ENCODE assay signal across 29 cellular contexts in the genomic region with DNA sequence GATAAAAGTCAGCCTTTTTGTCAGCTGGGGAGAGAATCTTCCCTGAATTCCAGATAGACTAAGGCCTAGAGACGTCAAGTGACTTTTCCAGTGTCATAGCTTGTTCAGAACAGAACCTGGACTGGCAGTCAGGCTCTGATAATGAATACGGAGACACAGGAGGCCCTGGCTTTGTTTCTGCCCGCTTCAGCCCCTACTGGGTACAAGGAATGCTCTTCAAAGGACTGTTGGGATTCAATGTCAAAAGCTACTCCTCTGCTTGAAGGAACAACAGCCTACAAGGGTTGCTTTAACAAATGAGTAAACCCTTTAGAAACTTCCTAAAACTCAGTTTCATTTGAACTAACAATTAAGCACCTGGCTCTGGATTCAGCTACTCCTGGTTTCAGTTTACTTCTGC.
"Had no signal": no experiment of that assay in that cellular context is flagged by ENCODE, and none has a peak within 500 bp of the region (broad histone marks: within the 10 kb centered on the region; RNA-seq: fewer than 3 reads in every experiment).

No MANE protein-coding gene starts in this region.

- H3K27me3 ChIP-seq: adrenal gland, body of pancreas, breast epithelium had no signal

- H3K27me3 Mint-ChIP-seq: activated CD4-positive, alpha-beta T cell treated with anti-CD3 and anti-CD28 coated beads, Interleukin-2, amount 10 ng/mL, durations not matched to agents 24 days and 14 days; activated CD8-positive, alpha-beta T cell treated with anti-CD3 and anti-CD28 coated beads for 36 hours; activated T-helper 17 cell treated with anti-CD3 and anti-CD28 coated beads, Interleukin-2, amount 50 U/mL, for 72 hours had no signal

- H3K9me3 Mint-ChIP-seq: activated CD4-positive, alpha-beta T cell treated with anti-CD3 and anti-CD28 coated beads, Interleukin-2, amount 10 ng/mL, durations not matched to agents 24 days and 14 days; activated CD8-positive, alpha-beta T cell treated with anti-CD3 and anti-CD28 coated beads for 36 hours; activated naive CD4-positive, alpha-beta T cell treated with anti-CD3 and anti-CD28 coated beads for 36 hours; activated T-helper 17 cell treated with anti-CD3 and anti-CD28 coated beads, Interleukin-2, amount 50 U/mL, for 72 hours had no signal

- H3K4me3 ChIP-seq: adrenal gland, body of pancreas, breast epithelium, SJCRH30, SK-N-MC had no signal

- DNase-seq: activated CD4-positive, alpha-beta T cell treated with anti-CD3 and anti-CD28 coated beads, Interleukin-2, amount 10 ng/mL, durations not matched to agents 24 days and 14 days; activated CD4-positive, alpha-beta T cell treated with anti-CD3 and anti-CD28 coated beads, Interleukin-2, amount 50 U/mL, for 4 hours; activated CD8-positive, alpha-beta T cell treated with anti-CD3 and anti-CD28 coated beads for 36 hours; activated gamma-delta T cell; activated naive CD4-positive, alpha-beta T cell treated with anti-CD3 and anti-CD28 coated beads for 36 hours; activated T-cell treated with anti-CD3 and anti-CD28 coated beads, Interleukin-2, amount 50 U/mL, for 1 hour; activated T-cell treated with anti-CD3 and anti-CD28 coated beads, Interleukin-2, amount 50 U/mL, for 72 hours; adrenal gland; body of pancreas; cerebellar nuclear complex; Karpas-422; NCI-H1105; NCI-H1417 treated with DMSO at 0.1 percent for 48 hours; NCI-H187 treated with DMSO at 0.1 percent for 48 hours; NCI-H2081; NCI-H510A; NCI-H526; NCI-H748 treated with DMSO at 0.1 percent for 48 hours; OCI-M1; SHP77; SJCRH30; T1000; WERI-Rb-1 had no signal

- ATAC-seq: activated CD8-positive, alpha-beta T cell treated with anti-CD3 and anti-CD28 coated beads for 36 hours; activated naive CD4-positive, alpha-beta T cell treated with anti-CD3 and anti-CD28 coated beads, Interleukin-2, amount 50 U/mL, for 72 hours; activated T-cell treated with anti-CD3 and anti-CD28 coated beads, Interleukin-2, amount 50 U/mL, for 72 hours; activated T-helper 17 cell treated with anti-CD3 and anti-CD28 coated beads, Interleukin-2, amount 50 U/mL, for 72 hours; body of pancreas; Panc1 had no signal

- H3K27ac Mint-ChIP-seq: activated CD4-positive, alpha-beta T cell treated with anti-CD3 and anti-CD28 coated beads, Interleukin-2, amount 10 ng/mL, durations not matched to agents 24 days and 14 days; activated CD8-positive, alpha-beta T cell treated with anti-CD3 and anti-CD28 coated beads for 36 hours; activated naive CD4-positive, alpha-beta T cell treated with anti-CD3 and anti-CD28 coated beads for 36 hours; activated naive CD4-positive, alpha-beta T cell treated with anti-CD3 and anti-CD28 coated beads, Interleukin-2, amount 50 U/mL, for 72 hours; activated T-cell treated with anti-CD3 and anti-CD28 coated beads, Interleukin-2, amount 50 U/mL, for 72 hours; activated T-helper 17 cell treated with anti-CD3 and anti-CD28 coated beads, Interleukin-2, amount 50 U/mL, for 72 hours had no signal

- FAIRE-seq: astrocyte had no signal

- H3K27ac ChIP-seq: adrenal gland, body of pancreas, breast epithelium, SJCRH30, SK-N-MC, WERI-Rb-1 had no signal

- H3K9me3 ChIP-seq: adrenal gland, body of pancreas, breast epithelium, SJCRH30 had no signal

- H3K36me3 ChIP-seq: adrenal gland, breast epithelium, SJCRH30, WERI-Rb-1 had no signal

- H3K4me1 Mint-ChIP-seq: activated CD4-positive, alpha-beta T cell treated with anti-CD3 and anti-CD28 coated beads, Interleukin-2, amount 10 ng/mL, durations not matched to agents 24 days and 14 days; activated T-helper 17 cell treated with anti-CD3 and anti-CD28 coated beads, Interleukin-2, amount 50 U/mL, for 72 hours had no signal

- H3K36me3 Mint-ChIP-seq: activated naive CD4-positive, alpha-beta T cell treated with anti-CD3 and anti-CD28 coated beads, Interleukin-2, amount 50 U/mL, for 72 hours had no signal

- H3K4me1 ChIP-seq: adrenal gland, body of pancreas, breast epithelium, SJCRH30 had no signal

- H3K4me3 Mint-ChIP-seq: activated CD4-positive, alpha-beta T cell treated with anti-CD3 and anti-CD28 coated beads, Interleukin-2, amount 10 ng/mL, durations not matched to agents 24 days and 14 days; activated CD8-positive, alpha-beta T cell treated with anti-CD3 and anti-CD28 coated beads for 36 hours; activated naive CD4-positive, alpha-beta T cell treated with anti-CD3 and anti-CD28 coated beads for 36 hours; activated T-cell treated with anti-CD3 and anti-CD28 coated beads, Interleukin-2, amount 50 U/mL, for 72 hours; activated T-helper 17 cell treated with anti-CD3 and anti-CD28 coated beads, Interleukin-2, amount 50 U/mL, for 72 hours had no signal
